Comparison of ENCODE assay signal across 20 cellular contexts in the genomic region with DNA sequence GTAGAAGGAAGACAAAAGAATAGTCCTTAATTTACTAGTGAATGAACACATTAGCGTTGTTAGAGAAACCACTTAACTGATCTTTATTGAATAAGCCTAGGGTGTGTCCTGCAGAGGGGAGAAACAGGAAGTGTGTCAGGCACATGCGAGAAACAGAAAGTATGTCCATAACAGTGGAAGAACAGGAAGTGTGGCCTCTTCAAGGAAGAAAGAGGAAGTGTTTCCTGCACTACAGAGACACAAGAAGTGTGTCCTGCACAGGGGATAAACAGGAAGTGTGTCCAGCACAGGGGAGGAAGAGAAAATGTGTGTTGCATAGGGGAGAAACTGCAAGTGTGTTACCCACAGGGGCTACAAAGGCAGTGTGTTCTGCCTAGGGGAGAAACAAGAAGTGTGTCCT.
DNase-seq lines count a peak whose midpoint lies in the region; ATAC-seq and TF ChIP-seq lines count a peak whose summit lies in the region.
"Had no signal": no experiment of that assay in that cellular context is flagged by ENCODE, and none has a peak within 500 bp of the region (broad histone marks: within the 10 kb centered on the region; RNA-seq: fewer than 3 reads in every experiment).

No MANE protein-coding gene starts in this region.

- ATAC-seq in memory B cell (ENCODE audit: low read depth) (peak; percentile 60), GM18873 (IDR thresholded peaks at IDR 0.05; ENCODE audit: low FRiP score, unreplicated experiment) (no peak)
- ATAC-seq: gastrocnemius medialis; stimulated activated effector memory CD8-positive, alpha-beta T cell treated with anti-CD3 and anti-CD28 coated beads, Interleukin-12 subunit alpha, Interleukin-12 subunit beta, amount 100 ng/mL, for 72 hours had no signal

- no peaks in the 10 kb centered on the region for H3K36me3 Mint-ChIP-seq in memory B cell
- no peaks in the 10 kb centered on the region for H3K36me3 Mint-ChIP-seq in activated T-helper 2 cell treated with anti-CD3 and anti-CD28 coated beads, Interferon-gamma antibody, Interleukin-2, Interleukin-4, amounts not matched to agents 10 μg/mL and 5 μg/mL and 100 μg/mL, durations not matched to agents 14 hours and 24 hours and 36 hours (ENCODE audit: low read depth)
- H3K36me3 Mint-ChIP-seq: stimulated activated effector memory CD8-positive, alpha-beta T cell treated with anti-CD3 and anti-CD28 coated beads, Interleukin-12 subunit alpha, Interleukin-12 subunit beta, amount 100 ng/mL, for 72 hours; type B pancreatic cell had no signal

- peak overlapping the region; percentile 38 for H3K27ac ChIP-seq in HL-60 (replicated peaks)
- H3K27ac ChIP-seq: cardiac muscle cell, gastrocnemius medialis, sigmoid colon, SJCRH30 had no signal

- no peak overlapping the region for H3K4me3 Mint-ChIP-seq in memory B cell
- no peak overlapping the region for H3K4me3 Mint-ChIP-seq in activated T-helper 2 cell treated with anti-CD3 and anti-CD28 coated beads, Interferon-gamma antibody, Interleukin-2, Interleukin-4, amounts not matched to agents 10 μg/mL and 5 μg/mL and 100 μg/mL, durations not matched to agents 14 hours and 24 hours and 36 hours (ENCODE audit: low read depth)
- H3K4me3 Mint-ChIP-seq: stimulated activated effector memory CD8-positive, alpha-beta T cell treated with anti-CD3 and anti-CD28 coated beads, Interleukin-12 subunit alpha, Interleukin-12 subunit beta, amount 100 ng/mL, for 72 hours; type B pancreatic cell had no signal

- H3K4me1 Mint-ChIP-seq in memory B cell, result peaks cover 6% of the 10 kb centered on the region
- peaks cover 3% of the 10 kb centered on the region for H3K4me1 Mint-ChIP-seq in activated T-helper 2 cell treated with anti-CD3 and anti-CD28 coated beads, Interferon-gamma antibody, Interleukin-2, Interleukin-4, amounts not matched to agents 10 μg/mL and 5 μg/mL and 100 μg/mL, durations not matched to agents 14 hours and 24 hours and 36 hours (ENCODE audit: low read depth)

- peak overlapping the region; percentile 61 for H3K27ac Mint-ChIP-seq in memory B cell
- H3K27ac Mint-ChIP-seq in activated T-helper 2 cell treated with anti-CD3 and anti-CD28 coated beads, Interferon-gamma antibody, Interleukin-2, Interleukin-4, amounts not matched to agents 10 μg/mL and 5 μg/mL and 100 μg/mL, durations not matched to agents 14 hours and 24 hours and 36 hours, result no peak overlapping the region
- H3K27ac Mint-ChIP-seq: stimulated activated effector memory CD8-positive, alpha-beta T cell treated with anti-CD3 and anti-CD28 coated beads, Interleukin-12 subunit alpha, Interleukin-12 subunit beta, amount 100 ng/mL, for 72 hours; type B pancreatic cell had no signal

- H3K27me3 Mint-ChIP-seq in memory B cell, result no peaks in the 10 kb centered on the region
- no peaks in the 10 kb centered on the region for H3K27me3 Mint-ChIP-seq in activated T-helper 2 cell treated with anti-CD3 and anti-CD28 coated beads, Interferon-gamma antibody, Interleukin-2, Interleukin-4, amounts not matched to agents 10 μg/mL and 5 μg/mL and 100 μg/mL, durations not matched to agents 14 hours and 24 hours and 36 hours (ENCODE audit: low read depth)
- H3K27me3 Mint-ChIP-seq: type B pancreatic cell had no signal

- H3K4me3 ChIP-seq in HL-60 (replicated peaks; ENCODE audit: insufficient read depth, low read length), result no peak overlapping the region
- H3K4me3 ChIP-seq: cardiac muscle cell, gastrocnemius medialis, sigmoid colon, SJCRH30 had no signal

- no peaks in the 10 kb centered on the region for H3K27me3 ChIP-seq in HL-60 (ENCODE audit: insufficient read depth, poor library complexity, severe bottlenecking)
- H3K27me3 ChIP-seq: cardiac muscle cell, gastrocnemius medialis, sigmoid colon, SJCRH30 had no signal

- peaks cover 5% of the 10 kb centered on the region for H3K9me3 Mint-ChIP-seq in memory B cell
- peaks cover 12% of the 10 kb centered on the region for H3K9me3 Mint-ChIP-seq in activated T-helper 2 cell treated with anti-CD3 and anti-CD28 coated beads, Interferon-gamma antibody, Interleukin-2, Interleukin-4, amounts not matched to agents 10 μg/mL and 5 μg/mL and 100 μg/mL, durations not matched to agents 14 hours and 24 hours and 36 hours

- peak in 2 of 3 experiments; percentile 22 to 55 for DNase-seq in NCI-H1417 (lab: John Stamatoyannopoulos, UW)
- no peak for DNase-seq in NCI-H1417 treated with DMSO at 0.1 percent for 48 hours (lab: John Stamatoyannopoulos, UW)
- DNase-seq in HL-60 (ENCODE audit: low read depth in 1 of 2, low spot score in 1 of 2), result peak; percentile 14 to 78
- DNase-seq in OCI-M1 (lab: John Stamatoyannopoulos, UW), result peak; percentile 72
- DNase-seq in memory B cell (ENCODE audit: low spot score in 2 of 2), result no peak
- DNase-seq in NCI-H226, result no peak
- DNase-seq in activated T-helper 2 cell treated with anti-CD3 and anti-CD28 coated beads, Interferon-gamma antibody, Interleukin-2, Interleukin-4, amounts not matched to agents 10 μg/mL and 5 μg/mL and 100 μg/mL, durations not matched to agents 14 hours and 24 hours and 36 hours (ENCODE audit: low spot score), result no peak
- DNase-seq: 8988T; activated gamma-delta T cell treated with Interleukin-2 at 50 U/mL for 16 hours; COR-L47; gastrocnemius medialis; NCI-H187; NCI-H82; sigmoid colon; SJCRH30; stimulated activated CD4-positive, alpha-beta T cell treated with anti-CD3 and anti-CD28 coated beads, Interleukin-4, amount 100 ng/mL, for 4 hours had no signal

- intact Hi-C loops in activated T-helper 2 cell treated with anti-CD3 and anti-CD28 coated beads, Interferon-gamma antibody, Interleukin-2, Interleukin-4, amounts not matched to agents 10 μg/mL and 5 μg/mL and 100 μg/mL, durations not matched to agents 14 hours and 24 hours and 36 hours (cut with micrococcal nuclease), result no loop called here

- TF ChIP-seq CTCF in HL-60 (IDR thresholded peaks at IDR 0.05; ENCODE audit: insufficient read depth, low read length), result no peak

Comparison
In these comparisons a context has a peak if more than half of its experiments do, and no peak if none do; other contexts are left out.
1. DNase-seq: peak in NCI-H1417 (2 of 3), HL-60 (2 of 2) and OCI-M1 (single experiment); none in NCI-H1417 treated with DMSO at 0.1 percent for 48 hours (single experiment), memory B cell (0 of 2), NCI-H226 (single experiment) and activated T-helper 2 cell treated with anti-CD3 and anti-CD28 coated beads, Interferon-gamma antibody, Interleukin-2, Interleukin-4, amounts not matched to agents 10 μg/mL and 5 μg/mL and 100 μg/mL, durations not matched to agents 14 hours and 24 hours and 36 hours (single experiment).